8 cellular contexts compared by ENCODE assay signal in genomic region chr1:78003882-78004718, GRCh38. TPM values are rescaled to one million over a fixed set of nuclear protein-coding genes. Genes with fewer than 3 reads are reported as not detected.
A peak's percentile ranks its signal among the peaks of the same experiment; 100 is the strongest.
DNase-seq lines count a peak whose midpoint lies in the region; ATAC-seq and FAIRE-seq lines count a peak whose summit lies in the region.

No MANE protein-coding gene starts in this region.

- H3K27me3 Mint-ChIP-seq in CD4-positive, alpha-beta memory T cell: no peaks in the 10 kb centered on the region

- H3K27ac ChIP-seq in CD4-positive, alpha-beta memory T cell (ENCODE audit: low read depth, low read length): peak overlapping the region; percentile 72

- H3K36me3 ChIP-seq in CD4-positive, alpha-beta memory T cell (ENCODE audit: insufficient read depth, low read length): no peaks in the 10 kb centered on the region

- no peaks in the 10 kb centered on the region for H3K27me3 ChIP-seq in CD4-positive, alpha-beta memory T cell (ENCODE audit: insufficient read depth, low read length)

- no peak for FAIRE-seq in RCC 7860 (lab: Jason Lieb, UNC)
- no peak for FAIRE-seq in frontal cortex (lab: Jason Lieb, UNC)

- H3K4me1 ChIP-seq in CD4-positive, alpha-beta memory T cell (ENCODE audit: insufficient read depth, low read length): peaks cover 31% of the 10 kb centered on the region

- H3K4me1 Mint-ChIP-seq in CD4-positive, alpha-beta memory T cell: peaks cover 16 to 44% (median 24%) of the 10 kb centered on the region in 4 donors

- peaks cover 0 to 8% of the 10 kb centered on the region in 2 donors for H3K36me3 Mint-ChIP-seq in CD4-positive, alpha-beta memory T cell

- H3K4me3 ChIP-seq in CD4-positive, alpha-beta memory T cell (ENCODE audit: low read length in 2 of 2): peak overlapping the region; percentile 73 to 85

- peak in 1 of 5 donors; percentile 66 for DNase-seq in CD4-positive, alpha-beta memory T cell
- DNase-seq in RCC 7860 (ENCODE audit: low spot score) (peak; percentile 90), germinal center (ENCODE audit: low spot score) (peak; percentile 45), non-pigmented ciliary epithelial cell (ENCODE audit: low read depth) (peak; percentile 31), frontal cortex (ENCODE audit: low spot score in 2 of 2) (no peak)
- peak; percentile 11 for DNase-seq in activated effector memory CD4-positive, alpha-beta T cell treated with Interleukin-2 at 50 U/mL for 16 hours

- peaks cover 0 to 3% (median 0%) of the 10 kb centered on the region in 8 donors for H3K9me3 Mint-ChIP-seq in CD4-positive, alpha-beta memory T cell

- H3K9me3 ChIP-seq in CD4-positive, alpha-beta memory T cell (ENCODE audit: control insufficient read depth in 1 of 2, low read length in 2 of 2): no peaks in the 10 kb centered on the region

- peak overlapping the region; percentile 78 to 95 (median 90) for H3K4me3 Mint-ChIP-seq in CD4-positive, alpha-beta memory T cell

- POLR2A ChIA-PET in CD4-positive, alpha-beta memory T cell (lab: Charles Lee; ENCODE audit: partially characterized antibody): interaction anchor here (0.7 to 6.0 kb wide), 16 partner anchors 8 to 616 kb away, joined by 3 to 247 read pairs (median 4); partner anchors contain the start of genes FUBP1, IFI44L, MIGA1 and USP33

- intact Hi-C loops in CD4-positive, alpha-beta memory T cell (cut with micrococcal nuclease): loop anchor here (1.0 to 2.0 kb wide), 4 partner anchors 25 to 321 kb away; partner anchors contain the start of genes FUBP1, USP33 and ZZZ3

- peak overlapping the region; percentile 96 to 99 (median 98) for H3K27ac Mint-ChIP-seq in CD4-positive, alpha-beta memory T cell

- CTCF ChIA-PET in CD4-positive, alpha-beta memory T cell (lab: Charles Lee; ENCODE audit: partially characterized antibody): interaction anchor here (0.5 to 4.7 kb wide), 11 partner anchors 9 to 320 kb away, joined by 3 to 38 read pairs (median 4); partner anchors contain the start of gene FUBP1

- ATAC-seq in GM19395 (IDR thresholded peaks at IDR 0.05; ENCODE audit: unreplicated experiment) (peak; percentile 61), HG03457 (IDR thresholded peaks at IDR 0.05; ENCODE audit: unreplicated experiment) (peak; percentile 38)

RNA-seq across cellular contexts. Expression of gene DNAJB4, which starts 0.6 kb away (rescaled TPM):
- total RNA-seq in CD4-positive, alpha-beta memory T cell: 10 to 100 TPM; 15.5 to 18.3 TPM
- 1 to 10 TPM; 8.7 to 9.8 TPM for polyA plus RNA-seq in CD4-positive, alpha-beta memory T cell
- total RNA-seq in frontal cortex: 30.6 TPM

RNA-seq across cellular contexts. Expression of gene FUBP1, which starts 25.2 kb away (rescaled TPM):
- total RNA-seq in CD4-positive, alpha-beta memory T cell: 100 to 1,000 TPM; 246 to 270 TPM
- polyA plus RNA-seq in CD4-positive, alpha-beta memory T cell: 10 to 100 TPM; 31.5 to 58.0 TPM
- 345 TPM for total RNA-seq in frontal cortex

RNA-seq across cellular contexts. Expression of gene GIPC2, which starts 41.7 kb away (rescaled TPM):
- total RNA-seq in CD4-positive, alpha-beta memory T cell: under 1 TPM; 0.28 to 0.52 TPM
- under 1 TPM; 0.13 to 0.33 TPM for polyA plus RNA-seq in CD4-positive, alpha-beta memory T cell
- 0.41 TPM for total RNA-seq in frontal cortex

Comparison
In these comparisons a context has a peak if more than half of its experiments do, and no peak if none do; other contexts are left out.
1. DNase-seq: peak in RCC 7860 (single experiment), activated effector memory CD4-positive, alpha-beta T cell treated with Interleukin-2 at 50 U/mL for 16 hours (single experiment), germinal center (single experiment) and non-pigmented ciliary epithelial cell (single experiment); none in frontal cortex (0 of 2).